Comparison of ENCODE assay signal across 8 cellular contexts in the genomic region with DNA sequence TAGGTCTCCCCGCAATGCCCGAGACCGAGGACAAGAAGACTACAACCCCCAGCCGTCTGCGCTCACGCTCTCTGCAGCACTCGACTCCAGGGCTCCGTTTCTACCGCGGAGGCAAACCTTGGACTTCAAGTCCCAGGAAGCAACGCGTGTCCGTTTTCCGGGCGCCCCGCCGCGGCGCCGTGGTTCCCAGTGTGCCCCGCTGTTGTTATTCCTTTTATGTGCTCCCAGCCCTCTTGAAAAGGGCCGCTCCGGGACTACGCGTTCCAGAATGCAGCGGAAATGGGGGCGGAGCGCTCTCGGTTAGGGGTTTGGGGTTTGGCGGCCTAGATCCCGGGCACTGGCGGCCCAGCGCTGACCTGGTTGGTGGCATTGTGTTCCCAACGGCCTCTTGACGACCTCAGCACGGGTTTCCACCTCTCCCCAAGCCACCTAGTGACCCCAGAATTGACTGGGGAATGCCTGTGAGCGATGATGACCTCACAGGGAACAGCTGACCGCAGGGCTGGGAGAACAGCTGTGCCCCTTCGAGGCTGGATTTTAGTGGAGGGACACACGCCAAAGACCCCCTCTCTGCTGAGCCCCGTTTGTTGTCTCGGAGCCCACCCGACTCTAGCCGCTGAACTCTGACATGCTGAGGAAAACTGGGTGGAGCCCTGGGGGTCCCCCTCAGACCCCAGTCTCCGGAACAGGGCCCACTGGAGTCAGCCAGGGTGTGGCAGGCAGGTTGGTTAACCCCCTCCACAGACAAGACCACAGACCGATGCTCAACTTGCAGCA. TPM values are rescaled to one million over a fixed set of nuclear protein-coding genes. Genes with fewer than 3 reads are reported as not detected.
DNase-seq lines count a peak whose midpoint lies in the region; ATAC-seq, FAIRE-seq and TF ChIP-seq lines count a peak whose summit lies in the region.

No MANE protein-coding gene starts in this region.

- H2BK5ac ChIP-seq in trophoblast cell (ENCODE audit: low read depth, low read length, poor library complexity) = peak overlapping the region; percentile 81

- peak overlapping the region; percentile 75 for H3K9ac ChIP-seq in trophoblast cell (ENCODE audit: low read length)

- peak overlapping the region; percentile 58 for H2AFZ ChIP-seq in trophoblast cell (ENCODE audit: insufficient read depth, low read length, poor library complexity)

- H3K79me1 ChIP-seq in trophoblast cell (ENCODE audit: low read length) = peaks cover 40% of the 10 kb centered on the region

- intact Hi-C loops in cardiac septum (cut with DNase I) (loop anchor here (2.0 kb wide), 1 partner anchor 29 kb away; a partner anchor contains a TSS), transverse colon (cut with DNase I; ENCODE audit: low total_unique reads) (no loop called here)

- H3K23ac ChIP-seq in trophoblast cell (ENCODE audit: low read length) = no peak overlapping the region

- H3K79me2 ChIP-seq in trophoblast cell (ENCODE audit: control insufficient read depth, insufficient read depth, low read length, poor library complexity) = peaks cover 26% of the 10 kb centered on the region

- H3K9me3 ChIP-seq in trophoblast cell (ENCODE audit: insufficient read depth, low read depth, low read length) (no peaks in the 10 kb centered on the region), transverse colon (no peaks in the 10 kb centered on the region)

- peak overlapping the region; percentile 48 for H3K4ac ChIP-seq in trophoblast cell (ENCODE audit: low read depth, low read length)

- peak overlapping the region; percentile 77 for H3K18ac ChIP-seq in trophoblast cell (ENCODE audit: low read length)

- H2BK12ac ChIP-seq in trophoblast cell (ENCODE audit: low read length) = peak overlapping the region; percentile 37

- peak overlapping the region; percentile 87 for H3K14ac ChIP-seq in trophoblast cell (ENCODE audit: low read length)

- peak; percentile 87 for ATAC-seq in HG02840 (IDR thresholded peaks at IDR 0.05; ENCODE audit: low FRiP score, unreplicated experiment)

- H4K12ac ChIP-seq in trophoblast cell (ENCODE audit: low read depth, low read length) = peak overlapping the region; percentile 82

- H3K27me3 ChIP-seq in trophoblast cell (ENCODE audit: insufficient read depth, low read length) (no peaks in the 10 kb centered on the region), transverse colon (no peaks in the 10 kb centered on the region)

- peak overlapping the region; percentile 82 for H2AK5ac ChIP-seq in trophoblast cell (ENCODE audit: low read length)

- peak overlapping the region; percentile 88 for H4K91ac ChIP-seq in trophoblast cell (ENCODE audit: low read depth, low read length)

- H3K4me2 ChIP-seq in trophoblast cell (ENCODE audit: low read length) = peak overlapping the region; percentile 90

- TF ChIP-seq CTCF in transverse colon (IDR thresholded peaks at IDR 0.05) = no peak

- peaks cover 3 to 6% of the 10 kb centered on the region in 2 experiments for H3K36me3 ChIP-seq in trophoblast cell (ENCODE audit: control insufficient read depth in 1 of 2, insufficient read depth in 2 of 2, low read length in 2 of 2)
- no peaks in the 10 kb centered on the region for H3K36me3 ChIP-seq in transverse colon

- peak overlapping the region; percentile 69 for H2BK120ac ChIP-seq in trophoblast cell (ENCODE audit: insufficient read depth, low read length, poor library complexity)

- H3K4me1 ChIP-seq in trophoblast cell (ENCODE audit: control insufficient read depth in 1 of 2, insufficient read depth in 2 of 2, low read length in 2 of 2) = peaks cover 47% of the 10 kb centered on the region in 2 experiments
- H3K4me1 ChIP-seq in transverse colon = peaks cover 27 to 52% (median 51%) of the 10 kb centered on the region in 4 donors

- FAIRE-seq in GM12892 (lab: Jason Lieb, UNC) = peak; percentile 95

- H3K4me3 ChIP-seq in trophoblast cell (ENCODE audit: low read depth, low read length) (peak overlapping the region; percentile 63), transverse colon (peak overlapping the region; percentile 27 to 80 (median 76))

- WGBS in adipose tissue, 3 donors = 0 to 1% (median 1%) methylated on average over 46 of the region's 46 CpGs
- WGBS in trophoblast cell (ENCODE audit: extremely low coverage, insufficient coverage, insufficient read length) = no CpG with 5 or more reads among the region's 46 CpGs
- WGBS in transverse colon (ENCODE audit: low coverage in 1 of 2), 2 donors = 0 to 2% methylated on average over 1 to 42 of the region's 46 CpGs

- in situ Hi-C loops in transverse colon (cut with MboI; ENCODE audit: low pct_ligation_motif_present in 1 of 4, low pct_unique_long_range_greater_than_20kb in 1 of 4, low sequenced_read_pairs in 3 of 4) = no loop called here

- peak; percentile 41; the same call in 1 of the 2 replicates for TF ChIP-seq POLR2A in GM12892 (IDR thresholded peaks at IDR 0.05; ENCODE audit: low read depth, low read length)
- peak; percentile 55 for TF ChIP-seq POLR2A in transverse colon (IDR thresholded peaks at IDR 0.05)

- TF ChIP-seq EP300 in transverse colon (IDR thresholded peaks at IDR 0.05; ENCODE audit: low read depth) = peak; percentile 58

- H4K8ac ChIP-seq in trophoblast cell (ENCODE audit: low read depth, low read length) = peak overlapping the region; percentile 95

- H3K27ac ChIP-seq in adipose tissue (ENCODE audit: low read depth, low read length) (peak overlapping the region; percentile 63), trophoblast cell (ENCODE audit: low read depth, low read length) (peak overlapping the region; percentile 84), transverse colon (peak overlapping the region; percentile 95 to 98 (median 96))

- DNase-seq in GM12892 (ENCODE audit: insufficient read length) (peak; percentile 99), NCI-H1436 (lab: John Stamatoyannopoulos, UW) (peak; percentile 98), SW480 (ENCODE audit: low spot score) (peak; percentile 99), cardiac septum (ENCODE audit: low spot score) (peak; percentile 99), trophoblast cell (peak; percentile 99), transverse colon (peak; percentile 99)

RNA-seq across cellular contexts. Expression of a gene that starts 0.5 kb away (rescaled TPM):
- polyA plus RNA-seq in GM12892 (2012; ENCODE audit: missing spikeins) = 15.7 TPM
- polyA plus RNA-seq in adipose tissue = 1 to 10 TPM; 5.9 to 9.1 (median 7.8) TPM
- total RNA-seq in cardiac septum (9.4 TPM), transverse colon (10 to 100 TPM in 3 of 4 donors, 1 to 10 TPM in 1; 1.1 to 33.8 (median 10.7) TPM)
- 22.3 and 22.9 TPM in 2 replicates for polyA plus RNA-seq in trophoblast cell (2013)

RNA-seq across cellular contexts. Expression of a gene that starts 1.2 kb away (rescaled TPM):
- polyA plus RNA-seq in GM12892 (2012; ENCODE audit: missing spikeins) = 38.7 TPM
- 10 to 100 TPM; 63.7 to 73.3 (median 64.8) TPM for polyA plus RNA-seq in adipose tissue
- total RNA-seq in cardiac septum (83.4 TPM), transverse colon (100 to 1,000 TPM in 2 of 4 donors, 10 to 100 TPM in 2; 61.7 to 464 (median 83.2) TPM)
- polyA plus RNA-seq in trophoblast cell (2013) = 225 and 252 TPM in 2 replicates

RNA-seq across cellular contexts. Expression of a gene that starts 9.8 kb away (rescaled TPM):
- 1.4 TPM for polyA plus RNA-seq in GM12892 (2012; ENCODE audit: missing spikeins)
- polyA plus RNA-seq in adipose tissue = 1 to 10 TPM; 1.3 to 7.6 (median 2.8) TPM
- total RNA-seq in cardiac septum (5.2 TPM), transverse colon (1 to 10 TPM; 2.6 to 4.3 (median 3.1) TPM)
- polyA plus RNA-seq in trophoblast cell (2013) = 7.7 and 7.9 TPM in 2 replicates

RNA-seq across cellular contexts. Expression of a gene that starts 22.4 kb away (rescaled TPM):
- 23.6 TPM for polyA plus RNA-seq in GM12892 (2012; ENCODE audit: missing spikeins)
- polyA plus RNA-seq in adipose tissue = 100 to 1,000 TPM in 1 of 3 donors, 10 to 100 TPM in 2; 53.0 to 104 (median 91.8) TPM
- total RNA-seq in cardiac septum (93.3 TPM), transverse colon (100 to 1,000 TPM; 121 to 241 (median 144) TPM)
- 59.7 and 61.2 TPM in 2 replicates for polyA plus RNA-seq in trophoblast cell (2013)

RNA-seq across cellular contexts. Expression of a gene that starts 25.1 kb away (rescaled TPM):
- polyA plus RNA-seq in GM12892 (2012; ENCODE audit: missing spikeins) = 12.0 TPM
- 10 to 100 TPM; 33.3 to 56.8 (median 44.0) TPM for polyA plus RNA-seq in adipose tissue
- total RNA-seq in cardiac septum = 29.0 TPM
- polyA plus RNA-seq in trophoblast cell (2013) = 82.7 and 85.1 TPM in 2 replicates
- total RNA-seq in transverse colon = 100 to 1,000 TPM in 1 of 4 donors, 10 to 100 TPM in 3; 67.5 to 105 (median 85.9) TPM

Comparison
In these comparisons a context has a peak if more than half of its experiments do, and no peak if none do; other contexts are left out.
1. Peak in every context shown above with its lines: DNase-seq, ATAC-seq, H3K4me3 ChIP-seq and H3K27ac ChIP-seq.